ENCODE assay signal across 25 cellular contexts in the genomic region with DNA sequence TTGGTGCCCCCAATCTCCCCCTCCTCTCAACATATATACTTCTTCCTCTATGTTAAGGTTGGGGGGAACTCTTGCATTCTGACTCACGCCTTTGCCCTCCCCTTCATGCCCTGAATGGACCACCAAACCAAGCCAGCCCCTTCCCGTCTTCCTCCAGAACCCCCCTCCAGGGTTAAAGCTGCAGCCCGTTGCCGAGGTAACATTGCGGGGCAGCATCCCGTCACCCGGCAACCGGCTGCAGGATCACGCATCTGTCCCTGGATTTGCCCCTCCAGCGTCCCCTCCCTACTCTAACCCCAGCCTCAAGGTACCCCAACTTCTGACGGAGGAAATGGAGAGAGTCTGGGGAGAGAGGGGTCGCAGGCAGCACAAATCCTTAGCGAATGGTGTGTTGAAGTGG. TPM values are rescaled to one million over a fixed set of nuclear protein-coding genes. Genes with fewer than 3 reads are reported as not detected.
A peak's percentile ranks its signal among the peaks of the same experiment; 100 is the strongest.
DNase-seq lines count a peak whose midpoint lies in the region; ATAC-seq and TF ChIP-seq lines count a peak whose summit lies in the region.
"Had no signal": no experiment of that assay in that cellular context is flagged by ENCODE, and none has a peak within 500 bp of the region (broad histone marks: within the 10 kb centered on the region; RNA-seq: fewer than 3 reads in every experiment).

No MANE protein-coding gene starts in this region.

- peaks cover 11% of the 10 kb centered on the region for H3K27me3 Mint-ChIP-seq in activated naive CD8-positive, alpha-beta T cell treated with anti-CD3 and anti-CD28 coated beads, Interleukin-2, amount 10 ng/mL, durations not matched to agents 7 days and 5 days
- no peaks in the 10 kb centered on the region for H3K27me3 Mint-ChIP-seq in activated naive CD8-positive, alpha-beta T cell treated with anti-CD3 and anti-CD28 coated beads for 36 hours
- H3K27me3 Mint-ChIP-seq in activated B cell treated with CpG ODN at 0.5 μM for 24 hours: peaks cover 18% of the 10 kb centered on the region
- H3K27me3 Mint-ChIP-seq in mesothelial cell of epicardium (ENCODE audit: low read depth): no peaks in the 10 kb centered on the region
- peaks cover 4% of the 10 kb centered on the region for H3K27me3 Mint-ChIP-seq in type B pancreatic cell
- H3K27me3 Mint-ChIP-seq: activated naive CD8-positive, alpha-beta T cell had no signal

- intact Hi-C loops in activated B cell treated with CpG ODN at 0.5 μM for 24 hours (cut with micrococcal nuclease): no loop called here

- TF ChIP-seq POLR2A in upper lobe of left lung (IDR thresholded peaks at IDR 0.05): no peak

- H3K27ac Mint-ChIP-seq in activated naive CD8-positive, alpha-beta T cell treated with anti-CD3 and anti-CD28 coated beads, Interleukin-2, amount 10 ng/mL, durations not matched to agents 7 days and 5 days: peak overlapping the region; percentile 50
- H3K27ac Mint-ChIP-seq in activated naive CD8-positive, alpha-beta T cell treated with anti-CD3 and anti-CD28 coated beads for 36 hours: no peak overlapping the region
- H3K27ac Mint-ChIP-seq in activated B cell treated with CpG ODN at 0.5 μM for 24 hours: peak overlapping the region; percentile 46
- H3K27ac Mint-ChIP-seq in mesothelial cell of epicardium: no peak overlapping the region
- H3K27ac Mint-ChIP-seq in type B pancreatic cell: no peak overlapping the region
- H3K27ac Mint-ChIP-seq: activated CD4-positive, alpha-beta T cell treated with anti-CD3 and anti-CD28 coated beads, Interleukin-2, amount 10 ng/mL, durations not matched to agents 7 days and 5 days had no signal

- DNase-seq in activated naive CD8-positive, alpha-beta T cell treated with anti-CD3 and anti-CD28 coated beads, Interleukin-2, amount 10 ng/mL, durations not matched to agents 7 days and 5 days: no peak
- DNase-seq in activated naive CD8-positive, alpha-beta T cell treated with anti-CD3 and anti-CD28 coated beads for 36 hours: no peak
- DNase-seq in activated B cell treated with CpG ODN at 0.5 μM for 24 hours (no peak), mesothelial cell of epicardium (ENCODE audit: low spot score in 2 of 2, unreplicated experiment in 2 of 2) (no peak), type B pancreatic cell (ENCODE audit: extremely low spot score, unreplicated experiment) (no peak), upper lobe of left lung (no peak)
- DNase-seq: activated CD4-positive, alpha-beta T cell treated with anti-CD3 and anti-CD28 coated beads, Interleukin-2, amount 10 ng/mL, durations not matched to agents 7 days and 5 days; central memory CD4-positive, alpha-beta T cell; dermis blood vessel endothelial cell; Karpas-422; left lung; mesendoderm; NCI-H1417 treated with DMSO at 0.1 percent for 48 hours; NCI-H2081 treated with DMSO at 0.1 percent for 48 hours; stimulated activated CD4-positive, alpha-beta T cell treated with anti-CD3 and anti-CD28 coated beads, Interleukin-1b, Interleukin-23, amount 100 ng/mL, for 48 hours; stimulated activated CD8-positive, alpha-beta memory T cell treated with anti-CD3 and anti-CD28 coated beads, Interleukin-4, amount 100 ng/mL, for 48 hours had no signal

- no peak for ATAC-seq in activated naive CD8-positive, alpha-beta T cell treated with anti-CD3 and anti-CD28 coated beads, Interleukin-2, amount 10 ng/mL, durations not matched to agents 7 days and 5 days (ENCODE audit: low read depth)
- ATAC-seq in activated B cell treated with CpG ODN at 0.5 μM for 24 hours (ENCODE audit: low read depth): no peak
- no peak for ATAC-seq in GM21528 (IDR thresholded peaks at IDR 0.05; ENCODE audit: low FRiP score, unreplicated experiment)
- no peak for ATAC-seq in HG02884 (IDR thresholded peaks at IDR 0.05; ENCODE audit: unreplicated experiment)
- ATAC-seq in upper lobe of left lung (ENCODE audit: low FRiP score in 2 of 2): no peak
- ATAC-seq: A549, left lung had no signal

- no peak overlapping the region for H3K4me3 Mint-ChIP-seq in activated naive CD8-positive, alpha-beta T cell treated with anti-CD3 and anti-CD28 coated beads, Interleukin-2, amount 10 ng/mL, durations not matched to agents 7 days and 5 days
- H3K4me3 Mint-ChIP-seq in activated naive CD8-positive, alpha-beta T cell treated with anti-CD3 and anti-CD28 coated beads for 36 hours: no peak overlapping the region
- H3K4me3 Mint-ChIP-seq in activated B cell treated with CpG ODN at 0.5 μM for 24 hours: no peak overlapping the region
- H3K4me3 Mint-ChIP-seq in mesothelial cell of epicardium: peak overlapping the region; percentile 38
- H3K4me3 Mint-ChIP-seq in type B pancreatic cell: peak overlapping the region; percentile 52

- H3K4me1 ChIP-seq in upper lobe of left lung: peaks cover 17 to 28% (median 25%) of the 10 kb centered on the region in 4 donors

- CTCF ChIA-PET in activated B cell treated with CpG ODN at 0.5 μM for 24 hours (lab: Charles Lee): no interaction called here

- no peak for TF ChIP-seq EP300 in upper lobe of left lung (IDR thresholded peaks at IDR 0.05)

- POLR2A ChIA-PET in activated naive CD8-positive, alpha-beta T cell treated with anti-CD3 and anti-CD28 coated beads, Interleukin-2, amount 10 ng/mL, durations not matched to agents 7 days and 5 days (lab: Charles Lee): interaction anchor here (1.1 kb wide), 1 partner anchor 23 kb away, joined by 3 read pairs; no protein-coding TSS in a partner anchor
- POLR2A ChIA-PET in activated B cell treated with CpG ODN at 0.5 μM for 24 hours (lab: Charles Lee): interaction anchor here (0.6 to 1.5 kb wide), 3 partner anchors 12 to 52 kb away, joined by 3 to 5 read pairs (median 5); a partner anchor contains a TSS

- WGBS in upper lobe of left lung, 2 donors: 88 to 90% methylated on average over 13 of the region's 13 CpGs

- peaks cover 12% of the 10 kb centered on the region for H3K4me1 Mint-ChIP-seq in activated naive CD8-positive, alpha-beta T cell treated with anti-CD3 and anti-CD28 coated beads, Interleukin-2, amount 10 ng/mL, durations not matched to agents 7 days and 5 days
- H3K4me1 Mint-ChIP-seq in activated naive CD8-positive, alpha-beta T cell treated with anti-CD3 and anti-CD28 coated beads for 36 hours: peaks cover 16% of the 10 kb centered on the region
- H3K4me1 Mint-ChIP-seq in activated B cell treated with CpG ODN at 0.5 μM for 24 hours (peaks cover 16% of the 10 kb centered on the region), mesothelial cell of epicardium (peaks cover 23% of the 10 kb centered on the region), type B pancreatic cell (ENCODE audit: unreplicated experiment) (peaks cover 12% of the 10 kb centered on the region)

- no peaks in the 10 kb centered on the region for H3K27me3 ChIP-seq in upper lobe of left lung
- H3K27me3 ChIP-seq: BLaER1 treated with 17β-estradiol and CSF1 and Interleukin-3, amounts not matched to agents 10 nM and 100 nM; ovary had no signal

- TF ChIP-seq CTCF in activated B cell treated with CpG ODN at 0.5 μM for 24 hours (IDR thresholded peaks at IDR 0.05) (no peak), mesothelial cell of epicardium (IDR thresholded peaks at IDR 0.05; ENCODE audit: unreplicated experiment) (no peak), type B pancreatic cell (conservative IDR thresholded peaks at IDR 0.05) (no peak), upper lobe of left lung (IDR thresholded peaks at IDR 0.05) (no peak)

- peaks cover 0 to 8% (median 0%) of the 10 kb centered on the region in 4 donors for H3K36me3 ChIP-seq in upper lobe of left lung
- H3K36me3 ChIP-seq: left lung, ovary had no signal

- H3K9me3 Mint-ChIP-seq in activated naive CD8-positive, alpha-beta T cell treated with anti-CD3 and anti-CD28 coated beads, Interleukin-2, amount 10 ng/mL, durations not matched to agents 7 days and 5 days: no peaks in the 10 kb centered on the region
- H3K9me3 Mint-ChIP-seq in activated naive CD8-positive, alpha-beta T cell treated with anti-CD3 and anti-CD28 coated beads for 36 hours: no peaks in the 10 kb centered on the region
- H3K9me3 Mint-ChIP-seq in activated B cell treated with CpG ODN at 0.5 μM for 24 hours (no peaks in the 10 kb centered on the region), mesothelial cell of epicardium (no peaks in the 10 kb centered on the region), type B pancreatic cell (no peaks in the 10 kb centered on the region)
- H3K9me3 Mint-ChIP-seq: activated CD4-positive, alpha-beta T cell treated with anti-CD3 and anti-CD28 coated beads, Interleukin-2, amount 10 ng/mL, durations not matched to agents 7 days and 5 days had no signal

- no peaks in the 10 kb centered on the region for H3K36me3 Mint-ChIP-seq in activated naive CD8-positive, alpha-beta T cell treated with anti-CD3 and anti-CD28 coated beads, Interleukin-2, amount 10 ng/mL, durations not matched to agents 7 days and 5 days
- H3K36me3 Mint-ChIP-seq in activated naive CD8-positive, alpha-beta T cell treated with anti-CD3 and anti-CD28 coated beads for 36 hours: no peaks in the 10 kb centered on the region
- peaks cover 5% of the 10 kb centered on the region for H3K36me3 Mint-ChIP-seq in activated B cell treated with CpG ODN at 0.5 μM for 24 hours (ENCODE audit: low read depth)
- peaks cover 18% of the 10 kb centered on the region for H3K36me3 Mint-ChIP-seq in mesothelial cell of epicardium
- peaks cover 12% of the 10 kb centered on the region for H3K36me3 Mint-ChIP-seq in type B pancreatic cell
- H3K36me3 Mint-ChIP-seq: activated naive CD8-positive, alpha-beta T cell had no signal

- H3K4me3 ChIP-seq in upper lobe of left lung: no peak overlapping the region
- H3K4me3 ChIP-seq: A549; BLaER1 treated with 17β-estradiol and CSF1 and Interleukin-3, amounts not matched to agents 10 nM and 100 nM; left lung; ovary had no signal

- no peak overlapping the region for H3K27ac ChIP-seq in upper lobe of left lung
- H3K27ac ChIP-seq: A549; BLaER1 treated with 17β-estradiol and CSF1 and Interleukin-3, amounts not matched to agents 10 nM and 100 nM; left lung; ovary had no signal

- H3K9me3 ChIP-seq in upper lobe of left lung: no peaks in the 10 kb centered on the region
- H3K9me3 ChIP-seq: A549; BLaER1 treated with 17β-estradiol and CSF1 and Interleukin-3, amounts not matched to agents 10 nM and 100 nM; left lung; ovary had no signal

RNA-seq across cellular contexts. Expression of a gene that starts 0.6 kb away (rescaled TPM):
- total RNA-seq in activated naive CD8-positive, alpha-beta T cell treated with anti-CD3 and anti-CD28 coated beads, Interleukin-2, amount 10 ng/mL, durations not matched to agents 7 days and 5 days: 1 to 10 TPM; 8.0 to 8.7 TPM
- total RNA-seq in activated naive CD8-positive, alpha-beta T cell treated with anti-CD3 and anti-CD28 coated beads for 36 hours: 1 to 10 TPM; 8.8 to 9.3 TPM
- total RNA-seq in activated B cell treated with CpG ODN at 0.5 μM for 24 hours: 0.66 and 1.1 TPM in 2 replicates
- 88.0 to 97.5 TPM (median 90.8 TPM) in 3 replicates for total RNA-seq in mesothelial cell of epicardium
- total RNA-seq in type B pancreatic cell (ENCODE audit: low replicate concordance): 15.0 and 68.4 TPM in 2 replicates
- total RNA-seq in upper lobe of left lung: 10 to 100 TPM in 3 of 6 donors, 1 to 10 TPM in 3; 3.8 to 16.8 (median 8.9) TPM

RNA-seq across cellular contexts. Expression of a gene that starts 3.1 kb away (rescaled TPM):
- 10 to 100 TPM; 52.9 to 55.6 TPM for total RNA-seq in activated naive CD8-positive, alpha-beta T cell treated with anti-CD3 and anti-CD28 coated beads, Interleukin-2, amount 10 ng/mL, durations not matched to agents 7 days and 5 days
- 10 to 100 TPM; 42.7 to 44.3 TPM for total RNA-seq in activated naive CD8-positive, alpha-beta T cell treated with anti-CD3 and anti-CD28 coated beads for 36 hours
- total RNA-seq in activated B cell treated with CpG ODN at 0.5 μM for 24 hours: 98.2 and 117 TPM in 2 replicates
- total RNA-seq in mesothelial cell of epicardium: 65.7 to 78.3 TPM (median 69.4 TPM) in 3 replicates
- 89.8 and 90.3 TPM in 2 replicates for total RNA-seq in type B pancreatic cell (ENCODE audit: low replicate concordance)
- 10 to 100 TPM; 21.6 to 65.0 (median 52.6) TPM for total RNA-seq in upper lobe of left lung

RNA-seq across cellular contexts. Expression of a gene that starts 12.7 kb away (rescaled TPM):
- total RNA-seq in activated naive CD8-positive, alpha-beta T cell treated with anti-CD3 and anti-CD28 coated beads, Interleukin-2, amount 10 ng/mL, durations not matched to agents 7 days and 5 days: 10 to 100 TPM; 79.3 to 82.1 TPM
- 10 to 100 TPM; 63.0 to 66.8 TPM for total RNA-seq in activated naive CD8-positive, alpha-beta T cell treated with anti-CD3 and anti-CD28 coated beads for 36 hours
- 31.7 and 35.2 TPM in 2 replicates for total RNA-seq in activated B cell treated with CpG ODN at 0.5 μM for 24 hours
- total RNA-seq in mesothelial cell of epicardium: 67.4 to 69.3 TPM (median 68.4 TPM) in 3 replicates
- total RNA-seq in type B pancreatic cell (ENCODE audit: low replicate concordance): 39.8 and 55.8 TPM in 2 replicates
- total RNA-seq in upper lobe of left lung: 10 to 100 TPM; 20.6 to 64.5 (median 37.7) TPM

RNA-seq across cellular contexts. Expression of a gene that starts 13.1 kb away (rescaled TPM):
- total RNA-seq in activated naive CD8-positive, alpha-beta T cell treated with anti-CD3 and anti-CD28 coated beads, Interleukin-2, amount 10 ng/mL, durations not matched to agents 7 days and 5 days: not detected
- total RNA-seq in activated naive CD8-positive, alpha-beta T cell treated with anti-CD3 and anti-CD28 coated beads for 36 hours: not detected
- total RNA-seq in activated B cell treated with CpG ODN at 0.5 μM for 24 hours: not detected in 2 replicates
- 0.38 TPM in 1 of 3 replicates, not detected in the others for total RNA-seq in mesothelial cell of epicardium
- 0.31 TPM in 1 of 2 replicates, not detected in the other for total RNA-seq in type B pancreatic cell (ENCODE audit: low replicate concordance)
- not detected for total RNA-seq in upper lobe of left lung
- total RNA-seq: activated CD4-positive, alpha-beta T cell treated with anti-CD3 and anti-CD28 coated beads, Interleukin-2, amount 10 ng/mL, durations not matched to agents 7 days and 5 days; dermis blood vessel endothelial cell; endothelial cell of umbilical vein; left lung; myocyte; ovary; smooth muscle cell had no signal

RNA-seq across cellular contexts. Expression of a gene that starts 18.4 kb away (rescaled TPM):
- not detected for total RNA-seq in activated naive CD8-positive, alpha-beta T cell treated with anti-CD3 and anti-CD28 coated beads, Interleukin-2, amount 10 ng/mL, durations not matched to agents 7 days and 5 days
- total RNA-seq in activated naive CD8-positive, alpha-beta T cell treated with anti-CD3 and anti-CD28 coated beads for 36 hours: not detected
- total RNA-seq in activated B cell treated with CpG ODN at 0.5 μM for 24 hours: not detected in 2 replicates
- total RNA-seq in mesothelial cell of epicardium: not detected in 3 replicates
- not detected in 2 replicates for total RNA-seq in type B pancreatic cell (ENCODE audit: low replicate concordance)
- total RNA-seq in upper lobe of left lung: not detected
- total RNA-seq: activated CD4-positive, alpha-beta T cell treated with anti-CD3 and anti-CD28 coated beads, Interleukin-2, amount 10 ng/mL, durations not matched to agents 7 days and 5 days; dermis blood vessel endothelial cell; endothelial cell of umbilical vein; left lung; myocyte; ovary had no signal

Comparison
In these comparisons a context has a peak if more than half of its experiments do, and no peak if none do; other contexts are left out.
1. H3K27ac Mint-ChIP-seq: peak in activated naive CD8-positive, alpha-beta T cell treated with anti-CD3 and anti-CD28 coated beads, Interleukin-2, amount 10 ng/mL, durations not matched to agents 7 days and 5 days (single experiment) and activated B cell treated with CpG ODN at 0.5 μM for 24 hours (single experiment); none in activated naive CD8-positive, alpha-beta T cell treated with anti-CD3 and anti-CD28 coated beads for 36 hours (single experiment), mesothelial cell of epicardium (single experiment) and type B pancreatic cell (single experiment).
2. H3K4me3 Mint-ChIP-seq: peak in mesothelial cell of epicardium (single experiment) and type B pancreatic cell (single experiment); none in activated naive CD8-positive, alpha-beta T cell treated with anti-CD3 and anti-CD28 coated beads, Interleukin-2, amount 10 ng/mL, durations not matched to agents 7 days and 5 days (single experiment), activated naive CD8-positive, alpha-beta T cell treated with anti-CD3 and anti-CD28 coated beads for 36 hours (single experiment) and activated B cell treated with CpG ODN at 0.5 μM for 24 hours (single experiment).